ENCODE assay signal across 1 cellular context in genomic region chr6:75244063-75244575, GRCh38.
TF ChIP-seq lines count a peak whose summit lies in the region.

No MANE protein-coding gene starts in this region.

TF ChIP-seq in H1, 55 proteins besides CTCF, POLR2A, EP300 and RAD21:
- TF ChIP-seq MAX (IDR thresholded peaks at IDR 0.05) (no peak), RNF2 (IDR thresholded peaks at IDR 0.05; ENCODE audit: borderline replicate concordance, low read depth, low read length, missing control alignments, poor library complexity, severe bottlenecking) (no peak), ATF2 (IDR thresholded peaks at IDR 0.05; ENCODE audit: low read length) (no peak), JUN (IDR thresholded peaks at IDR 0.05; ENCODE audit: low read depth, low read length) (no peak), CEBPB (IDR thresholded peaks at IDR 0.05; ENCODE audit: low read depth, low read length) (no peak), EGR1 (IDR thresholded peaks at IDR 0.05; ENCODE audit: borderline replicate concordance, low read depth, low read length) (no peak), TAF7 (optimal IDR thresholded peaks at IDR 0.05; ENCODE audit: borderline replicate concordance, low read depth, low read length) (no peak), TBP (IDR thresholded peaks at IDR 0.05; ENCODE audit: low read depth, low read length) (no peak), GABPA (IDR thresholded peaks at IDR 0.05; ENCODE audit: borderline replicate concordance, insufficient read depth, low read length) (no peak), CBX5 (IDR thresholded peaks at IDR 0.05; ENCODE audit: low read depth, low read length) (no peak)
